In the genomic region with DNA sequence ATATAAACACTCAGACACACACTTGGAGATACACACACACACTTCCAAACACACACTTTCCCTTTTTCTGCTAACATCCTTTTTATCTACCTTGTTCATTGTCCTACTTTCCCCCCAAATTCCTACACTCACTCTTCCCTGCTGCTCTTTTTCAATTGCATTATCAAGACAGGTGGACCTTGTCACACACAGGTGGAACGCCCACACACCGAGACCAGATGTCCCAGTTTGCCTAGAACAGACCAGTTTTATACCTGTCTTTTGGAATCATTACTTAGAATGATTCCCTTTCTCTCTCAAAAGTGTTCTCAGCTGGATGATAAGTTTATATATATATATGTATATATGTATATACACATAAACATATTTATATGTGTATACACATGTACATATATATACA, we compare ENCODE assay signal across 18 cellular contexts. TPM values are rescaled to one million over a fixed set of nuclear protein-coding genes. Genes with fewer than 3 reads are reported as not detected.
"Had no signal": no experiment of that assay in that cellular context is flagged by ENCODE, and none has a peak within 500 bp of the region (broad histone marks: within the 10 kb centered on the region; RNA-seq: fewer than 3 reads in every experiment).

No MANE protein-coding gene starts in this region.

- ATAC-seq: effector memory CD8-positive, alpha-beta T cell; gastroesophageal sphincter; naive thymus-derived CD4-positive, alpha-beta T cell; sciatic nerve; stimulated activated naive B cell treated with anti-CD40 and anti-IgM and Interleukin-4, amounts not matched to agents 10 μg/mL and 1 μg/mL and 100 μg/mL, for 72 hours; stimulated activated naive CD8-positive, alpha-beta T cell treated with anti-CD3 and anti-CD28 coated beads, Interleukin-15, amount 100 ng/mL, for 72 hours; upper lobe of right lung had no signal

- H3K27ac ChIP-seq: esophagus squamous epithelium, testis, tibial nerve, upper lobe of right lung, vagina had no signal

- H3K27me3 ChIP-seq: gastroesophageal sphincter, testis, tibial nerve, upper lobe of right lung, vagina had no signal

- H3K4me1 ChIP-seq: vagina had no signal

- H3K36me3 ChIP-seq: esophagus squamous epithelium, tibial nerve, upper lobe of right lung, vagina had no signal

- DNase-seq: effector memory CD8-positive, alpha-beta T cell; esophagus squamous epithelium; foreskin fibroblast; glutamatergic neuron; kidney; mesendoderm; naive thymus-derived CD4-positive, alpha-beta T cell; nephron progenitor cell; stimulated activated CD4-positive, alpha-beta T cell treated with anti-CD3 and anti-CD28 coated beads, Interleukin-2, amount 100 ng/mL, for 24 hours; stimulated activated CD4-positive, alpha-beta T cell treated with anti-CD3 and anti-CD28 coated beads, Interleukin-4, amount 100 ng/mL, for 4 hours; stimulated activated naive B cell treated with anti-CD40 and anti-IgM and Interleukin-4, amounts not matched to agents 10 μg/mL and 1 μg/mL and 100 μg/mL, for 72 hours; stimulated activated naive CD8-positive, alpha-beta T cell treated with anti-CD3 and anti-CD28 coated beads, Interleukin-15, amount 100 ng/mL, for 72 hours; testis; upper lobe of right lung had no signal

- H3K4me3 ChIP-seq: esophagus squamous epithelium, gastroesophageal sphincter, testis, tibial nerve, upper lobe of right lung, vagina had no signal

- H3K9me3 ChIP-seq: esophagus squamous epithelium, gastroesophageal sphincter, testis, tibial nerve, upper lobe of right lung, vagina had no signal

RNA-seq across cellular contexts. Expression of a gene that starts 50.7 kb away (rescaled TPM):
- total RNA-seq: naive thymus-derived CD4-positive, alpha-beta T cell had no signal
